Comparison of ENCODE assay signal across 8 cellular contexts in the genomic region with DNA sequence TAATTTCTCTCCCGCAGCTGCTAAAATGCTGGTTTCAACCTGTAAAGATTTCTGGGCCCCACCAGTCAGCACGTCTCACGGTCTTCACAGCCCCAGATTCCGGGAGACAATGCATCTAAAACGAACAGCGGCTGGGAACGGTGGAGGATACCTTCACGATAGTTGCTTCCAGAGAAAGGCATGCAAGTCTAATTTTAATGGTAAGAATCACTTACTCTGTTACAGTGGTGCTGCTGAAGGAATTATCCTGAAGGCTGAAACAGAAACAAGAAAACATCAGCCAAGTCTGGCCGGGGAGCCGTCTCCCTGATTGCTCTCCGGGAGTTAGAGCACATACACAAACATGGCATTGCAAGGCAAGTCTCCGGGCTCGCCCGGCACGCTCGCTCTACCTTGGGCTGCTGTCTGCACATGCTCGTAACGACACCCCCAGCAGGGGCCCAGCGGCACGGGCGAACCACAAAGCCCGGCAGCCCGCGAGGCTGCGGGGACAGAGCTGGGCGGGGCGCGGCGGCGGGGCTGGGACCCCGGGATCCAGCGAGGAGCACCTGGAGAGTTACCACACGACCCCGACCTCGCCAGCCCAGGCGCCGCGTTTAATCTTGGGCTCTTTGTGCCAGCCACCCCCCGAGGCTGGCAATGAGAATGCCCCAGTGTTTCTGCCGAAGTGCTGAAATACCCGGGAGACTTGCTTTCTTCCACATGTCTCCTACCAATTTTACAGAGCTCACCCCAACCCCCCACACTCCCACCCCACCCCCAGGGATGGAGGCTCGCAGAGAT. TPM values are rescaled to one million over a fixed set of nuclear protein-coding genes. Genes with fewer than 3 reads are reported as not detected.
A peak's percentile ranks its signal among the peaks of the same experiment; 100 is the strongest.
DNase-seq lines count a peak whose midpoint lies in the region; ATAC-seq and TF ChIP-seq lines count a peak whose summit lies in the region.

Gene FAM13C (minus strand): TSS at position 366 of the 783 bp plus-strand sequence. CDS start 89 bp downstream, at position 277.

- H3K4me3 ChIP-seq in coronary artery: peak within 1 kb of the TSS; percentile 80

- intact Hi-C loops in left colon (cut with DNase I, micrococcal nuclease): no loop called here

- peaks cover 19 to 34% of the 10 kb centered on the region in 2 donors for H3K27me3 Mint-ChIP-seq in stimulated activated naive B cell treated with anti-CD40 and anti-IgM and Interleukin-4, amounts not matched to agents 10 μg/mL and 1 μg/mL and 100 μg/mL, for 72 hours

- DNase-seq in ELF-1 (ENCODE audit: low read depth, low spot score) (peak; percentile 81), RPMI8226 (peak; percentile 13), coronary artery (ENCODE audit: low spot score) (peak; percentile 86), left colon (peak; percentile 68 to 75), GM19240 (ENCODE audit: insufficient read length, low spot score) (no peak), GM10266 (ENCODE audit: extremely low spot score) (no peak)
- peak; percentile 0 for DNase-seq in stimulated activated naive B cell treated with anti-CD40 and anti-IgM and Interleukin-4, amounts not matched to agents 10 μg/mL and 1 μg/mL and 100 μg/mL, for 72 hours

- H3K27ac ChIP-seq in coronary artery: peak within 1 kb of the TSS; percentile 89

- H3K4me1 Mint-ChIP-seq in stimulated activated naive B cell treated with anti-CD40 and anti-IgM and Interleukin-4, amounts not matched to agents 10 μg/mL and 1 μg/mL and 100 μg/mL, for 72 hours: peaks cover 8 to 13% of the 10 kb centered on the region in 2 donors

- H3K9me3 Mint-ChIP-seq in stimulated activated naive B cell treated with anti-CD40 and anti-IgM and Interleukin-4, amounts not matched to agents 10 μg/mL and 1 μg/mL and 100 μg/mL, for 72 hours: no peaks in the 10 kb centered on the region

- peak; percentile 42 for ATAC-seq in HG03342 (IDR thresholded peaks at IDR 0.05; ENCODE audit: unreplicated experiment)
- peak; percentile 92 for ATAC-seq in left colon
- peak; percentile 51 to 68 for ATAC-seq in stimulated activated naive B cell treated with anti-CD40 and anti-IgM and Interleukin-4, amounts not matched to agents 10 μg/mL and 1 μg/mL and 100 μg/mL, for 72 hours (replicated peaks)

- TF ChIP-seq CTCF in coronary artery (IDR thresholded peaks at IDR 0.05) (no peak), GM10266 (IDR thresholded peaks at IDR 0.05; ENCODE audit: control insufficient read depth, insufficient read depth, low read depth, missing control alignments) (no peak)

- H3K36me3 Mint-ChIP-seq in stimulated activated naive B cell treated with anti-CD40 and anti-IgM and Interleukin-4, amounts not matched to agents 10 μg/mL and 1 μg/mL and 100 μg/mL, for 72 hours: no peaks in the 10 kb centered on the region

- no peak within 1 kb of the TSS for H3K27ac Mint-ChIP-seq in stimulated activated naive B cell treated with anti-CD40 and anti-IgM and Interleukin-4, amounts not matched to agents 10 μg/mL and 1 μg/mL and 100 μg/mL, for 72 hours

- peak within 1 kb of the TSS; percentile 26 to 45 for H3K4me3 Mint-ChIP-seq in stimulated activated naive B cell treated with anti-CD40 and anti-IgM and Interleukin-4, amounts not matched to agents 10 μg/mL and 1 μg/mL and 100 μg/mL, for 72 hours

RNA-seq across cellular contexts. Expression of gene FAM13C, which starts in this region (rescaled TPM):
- total RNA-seq in left colon: 1 to 10 TPM; 1.8 to 6.4 TPM

Comparison
In these comparisons a context has a peak if more than half of its experiments do, and no peak if none do; other contexts are left out.
1. DNase-seq: peak in ELF-1 (single experiment), RPMI8226 (single experiment), coronary artery (single experiment), left colon (2 of 2) and stimulated activated naive B cell treated with anti-CD40 and anti-IgM and Interleukin-4, amounts not matched to agents 10 μg/mL and 1 μg/mL and 100 μg/mL, for 72 hours (single experiment); none in GM19240 (single experiment) and GM10266 (single experiment).
2. ATAC-seq: peak in every context shown above with its lines; median percentile 92 in left colon; 60 in stimulated activated naive B cell treated with anti-CD40 and anti-IgM and Interleukin-4, amounts not matched to agents 10 μg/mL and 1 μg/mL and 100 μg/mL, for 72 hours; 42 in HG03342.